ENCODE assay signal across 8 cellular contexts in genomic region chr7:130831817-130832481, GRCh38.
DNase-seq lines count a peak whose midpoint lies in the region; ATAC-seq and TF ChIP-seq lines count a peak whose summit lies in the region.

No MANE protein-coding gene starts in this region.

- no peaks in the 10 kb centered on the region for H3K36me3 ChIP-seq in gastroesophageal sphincter
- peaks cover under 1% of the 10 kb centered on the region for H3K36me3 ChIP-seq in smooth muscle cell (ENCODE audit: low read depth)

- H3K27ac ChIP-seq in gastroesophageal sphincter (no peak overlapping the region), smooth muscle cell (ENCODE audit: low read depth) (no peak overlapping the region)

- no peaks in the 10 kb centered on the region for H3K79me2 ChIP-seq in smooth muscle cell (ENCODE audit: low read depth)

- 8 to 26% methylated on average over 4 to 6 of the region's 6 CpGs for WGBS in gastroesophageal sphincter (ENCODE audit: low coverage in 1 of 2), 2 donors
- 33% methylated on average over 6 of the region's 6 CpGs for WGBS in smooth muscle cell (ENCODE audit: low lambda C conversion rate)

- H3K27me3 ChIP-seq in gastroesophageal sphincter (no peaks in the 10 kb centered on the region), smooth muscle cell (ENCODE audit: low read depth) (no peaks in the 10 kb centered on the region)

- H3K9ac ChIP-seq in smooth muscle cell (ENCODE audit: low read depth) = no peak overlapping the region

- ATAC-seq in gastroesophageal sphincter = no peak
- no peak for ATAC-seq in HG03342 (IDR thresholded peaks at IDR 0.05; ENCODE audit: unreplicated experiment)
- ATAC-seq in HG02610 (IDR thresholded peaks at IDR 0.05; ENCODE audit: unreplicated experiment) = no peak

- H3K4me3 ChIP-seq in Jurkat, Clone E6-1 (ENCODE audit: low read length) = no peak overlapping the region
- no peak overlapping the region for H3K4me3 ChIP-seq in gastroesophageal sphincter
- no peak overlapping the region for H3K4me3 ChIP-seq in smooth muscle cell

- TF ChIP-seq POLR2A in gastroesophageal sphincter (IDR thresholded peaks at IDR 0.05) = no peak

- H3K4me2 ChIP-seq in smooth muscle cell = no peak overlapping the region

- no peaks in the 10 kb centered on the region for H4K20me1 ChIP-seq in smooth muscle cell (ENCODE audit: low read depth)

- H3K4me1 ChIP-seq in gastroesophageal sphincter = peaks cover 0 to 5% (median 0%) of the 10 kb centered on the region in 3 donors
- H3K4me1 ChIP-seq in smooth muscle cell (ENCODE audit: low read depth) = no peaks in the 10 kb centered on the region

- peak overlapping the region; percentile 1 for H2AFZ ChIP-seq in smooth muscle cell (ENCODE audit: low read depth)

- peaks cover 4% of the 10 kb centered on the region for H3F3A ChIP-seq in smooth muscle cell (ENCODE audit: low read depth)

- no peak for TF ChIP-seq EP300 in gastroesophageal sphincter (IDR thresholded peaks at IDR 0.05)

- peak; percentile 43 for DNase-seq in DMS53 treated with DMSO at 0.1 percent for 48 hours (lab: John Stamatoyannopoulos, UW; ENCODE audit: unreplicated experiment)
- peak; percentile 29 for DNase-seq in Jurkat, Clone E6-1 (ENCODE audit: low read depth, low spot score)
- DNase-seq in SKM-1 treated with dmso at 0.1 percent for 144 hours (lab: John Stamatoyannopoulos, UW; ENCODE audit: unreplicated experiment) = peak; percentile 25
- DNase-seq in smooth muscle cell (lab: John Stamatoyannopoulos, UW; ENCODE audit: unreplicated experiment) = no peak
- no peak for DNase-seq in stimulated activated CD4-positive, alpha-beta T cell treated with anti-CD3 and anti-CD28 coated beads, Interleukin-15, amount 100 ng/mL, for 24 hours

- H3K9me3 ChIP-seq in gastroesophageal sphincter = peaks cover 0 to 18% (median 0%) of the 10 kb centered on the region in 3 donors
- H3K9me3 ChIP-seq in smooth muscle cell (replicated peaks; ENCODE audit: low read depth) = peaks cover 5% of the 10 kb centered on the region

- TF ChIP-seq CTCF in gastroesophageal sphincter (IDR thresholded peaks at IDR 0.05) (peak; percentile 69 to 75 (median 72)), smooth muscle cell (IDR thresholded peaks at IDR 0.05; ENCODE audit: borderline replicate concordance, insufficient read depth, poor library complexity, severe bottlenecking) (peak; percentile 83)

Comparison
In these comparisons a context has a peak if more than half of its experiments do, and no peak if none do; other contexts are left out.
1. DNase-seq: peak in DMS53 treated with DMSO at 0.1 percent for 48 hours (single experiment), Jurkat, Clone E6-1 (single experiment) and SKM-1 treated with dmso at 0.1 percent for 144 hours (single experiment); none in smooth muscle cell (single experiment) and stimulated activated CD4-positive, alpha-beta T cell treated with anti-CD3 and anti-CD28 coated beads, Interleukin-15, amount 100 ng/mL, for 24 hours (single experiment).